In genomic region chr1:220700591-220701179, GRCh38 we compare ENCODE assay signal across 2 cellular contexts.
TF ChIP-seq lines count a peak whose summit lies in the region.

No MANE protein-coding gene starts in this region.

TF ChIP-seq in HCT116, 20 proteins besides CTCF, POLR2A, EP300 and RAD21:
- TF ChIP-seq SIN3A (IDR thresholded peaks at IDR 0.05; ENCODE audit: low read depth) (no peak), ZFX (IDR thresholded peaks at IDR 0.05) (no peak), CBX3 (IDR thresholded peaks at IDR 0.05; ENCODE audit: low read depth) (no peak), JUND (IDR thresholded peaks at IDR 0.05) (no peak), MAX (IDR thresholded peaks at IDR 0.05) (no peak), EGR1 (IDR thresholded peaks at IDR 0.05; ENCODE audit: low read depth) (no peak), YY1 (IDR thresholded peaks at IDR 0.05; ENCODE audit: extremely low read depth, insufficient replicate concordance, low read depth, low read length) (no peak), TCF7L2 (IDR thresholded peaks at IDR 0.05; ENCODE audit: borderline replicate concordance, extremely low read depth, insufficient read depth, insufficient read length) (no peak)

TF ChIP-seq in H1, 55 proteins besides CTCF, POLR2A, EP300 and RAD21:
- TF ChIP-seq SIRT6 (IDR thresholded peaks at IDR 0.05; ENCODE audit: low read length) (no peak), TEAD4 (IDR thresholded peaks at IDR 0.05; ENCODE audit: low read depth, low read length) (no peak), JUND (IDR thresholded peaks at IDR 0.05; ENCODE audit: low read length) (no peak), ATF2 (IDR thresholded peaks at IDR 0.05; ENCODE audit: low read length) (no peak), SUZ12 (IDR thresholded peaks at IDR 0.05; ENCODE audit: low read length) (no peak), RXRA (IDR thresholded peaks at IDR 0.05; ENCODE audit: insufficient read depth, low read depth, low read length) (no peak), TAF7 (optimal IDR thresholded peaks at IDR 0.05; ENCODE audit: borderline replicate concordance, low read depth, low read length) (no peak), YY1 (IDR thresholded peaks at IDR 0.05; ENCODE audit: low read depth, low read length) (no peak), CHD1 (IDR thresholded peaks at IDR 0.05; ENCODE audit: low read depth, low read length) (no peak), PHF8 (conservative IDR thresholded peaks at IDR 0.05; ENCODE audit: low read depth, low read length) (no peak), MAFK (IDR thresholded peaks at IDR 0.05; ENCODE audit: low read depth, low read length) (no peak), CBX5 (IDR thresholded peaks at IDR 0.05; ENCODE audit: low read depth, low read length) (no peak), ASH2L (IDR thresholded peaks at IDR 0.05; ENCODE audit: low read length) (no peak), TBP (IDR thresholded peaks at IDR 0.05; ENCODE audit: low read depth, low read length) (no peak), EGR1 (IDR thresholded peaks at IDR 0.05; ENCODE audit: borderline replicate concordance, low read depth, low read length) (no peak), CREB1 (IDR thresholded peaks at IDR 0.05) (no peak), CEBPB (IDR thresholded peaks at IDR 0.05; ENCODE audit: low read depth, low read length) (no peak), TAF1 (IDR thresholded peaks at IDR 0.05; ENCODE audit: low read depth, low read length) (no peak), SRF (IDR thresholded peaks at IDR 0.05; ENCODE audit: low read depth, low read length) (no peak), CHD7 (IDR thresholded peaks at IDR 0.05; ENCODE audit: insufficient replicate concordance, low read length) (no peak)
TF ChIP-seq in H1: peak in this region for 0.
